12 cellular contexts compared by ENCODE assay signal in the genomic region with DNA sequence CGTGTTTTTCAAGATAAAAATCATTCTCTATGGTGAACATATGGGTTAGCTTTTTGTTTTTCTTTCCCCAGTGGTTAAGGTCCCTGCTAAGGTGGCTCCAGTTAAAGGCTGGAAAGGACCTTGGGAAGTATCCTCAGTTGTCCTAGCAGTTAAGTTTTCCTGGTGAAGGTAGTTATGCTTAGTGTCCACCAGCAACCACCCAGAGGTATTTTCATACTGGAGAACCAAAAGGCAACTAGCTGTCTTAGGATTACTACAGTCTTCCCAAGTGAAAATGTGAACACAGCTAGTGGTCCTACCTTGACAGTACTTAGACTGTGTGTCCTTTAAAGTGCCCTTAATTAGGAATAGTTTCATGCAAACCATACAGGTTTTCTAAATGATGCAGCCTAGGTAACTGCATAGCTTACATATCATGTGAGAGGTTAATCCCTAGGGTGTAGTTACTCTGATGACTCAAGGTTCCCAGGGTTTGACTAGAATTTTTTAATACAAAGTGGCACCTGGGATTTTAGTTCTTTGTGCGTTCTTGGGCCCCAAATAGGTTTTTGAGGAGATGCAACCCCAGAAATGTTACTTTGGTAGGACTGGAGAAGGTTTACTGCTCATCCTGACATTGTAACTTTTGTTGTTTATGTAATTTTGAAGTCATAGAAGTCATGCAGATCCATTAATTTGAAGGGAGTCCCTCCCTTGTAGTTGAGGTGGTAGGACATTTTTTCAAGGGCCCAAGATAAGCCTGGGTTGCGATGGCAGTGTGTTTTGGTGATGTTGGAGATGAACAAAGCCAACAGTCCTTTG. TPM values are rescaled to one million over a fixed set of nuclear protein-coding genes. Genes with fewer than 3 reads are reported as not detected.
DNase-seq lines count a peak whose midpoint lies in the region; ATAC-seq, FAIRE-seq and TF ChIP-seq lines count a peak whose summit lies in the region.
"Had no signal": no experiment of that assay in that cellular context is flagged by ENCODE, and none has a peak within 500 bp of the region (broad histone marks: within the 10 kb centered on the region; RNA-seq: fewer than 3 reads in every experiment).

No MANE protein-coding gene starts in this region.

- FAIRE-seq in A549 (lab: Jason Lieb, UNC) (no peak), keratinocyte (lab: Jason Lieb, UNC) (peak; percentile 52)

- no peaks in the 10 kb centered on the region for H3K9me3 ChIP-seq in A549
- H3K9me3 ChIP-seq in Karpas-422 (ENCODE audit: low read length), result no peaks in the 10 kb centered on the region
- no peaks in the 10 kb centered on the region for H3K9me3 ChIP-seq in SJSA1 (replicated peaks)
- H3K9me3 ChIP-seq in keratinocyte (ENCODE audit: control insufficient read depth, low read depth, low read length), result no peaks in the 10 kb centered on the region
- H3K9me3 ChIP-seq: HAP-1, Peyer's patch had no signal

- H4K20me1 ChIP-seq in Karpas-422 (ENCODE audit: insufficient read depth, low read depth, low read length) (no peaks in the 10 kb centered on the region), keratinocyte (ENCODE audit: control insufficient read depth, extremely low read depth, insufficient read depth, low read length) (no peaks in the 10 kb centered on the region)

- TF ChIP-seq EP300 in A549 (IDR thresholded peaks at IDR 0.05), result no peak

- dilution Hi-C loops in keratinocyte (cut with MboI; ENCODE audit: extremely low pct_ligation_motif_present, low sequenced_read_pairs), result no loop called here

- no peaks in the 10 kb centered on the region for H3K9me1 ChIP-seq in keratinocyte (ENCODE audit: control insufficient read depth, extremely low read depth, insufficient read depth, low read length)

- no peak for TF ChIP-seq RAD21 in A549 (conservative IDR thresholded peaks at IDR 0.05 in 1 of 2, IDR thresholded peaks at IDR 0.05 in 1 of 2)

- CTCF ChIA-PET in A549 (lab: Yijun Ruan, JAX), result interaction anchor here (1.0 to 2.2 kb wide), 5 partner anchors 10 to 445 kb away, joined by 3 to 10 read pairs (median 4); no protein-coding TSS in a partner anchor

- 60% methylated on average over 3 of the region's 3 CpGs for WGBS in A549 (ENCODE audit: missing lambda C conversion rate)

- ATAC-seq in A549 (no peak; a peak in 1 of 6 replicates), HG03135 (IDR thresholded peaks at IDR 0.05; ENCODE audit: unreplicated experiment) (no peak)
- ATAC-seq: activated CD8-positive, alpha-beta T cell treated with anti-CD3 and anti-CD28 coated beads for 36 hours had no signal

- peak overlapping the region; percentile 35; the same call in 2 of the 3 replicates for H3K4me3 ChIP-seq in A549
- no peak overlapping the region for H3K4me3 ChIP-seq in Karpas-422 (ENCODE audit: low read length)
- no peak overlapping the region for H3K4me3 ChIP-seq in SJSA1
- H3K4me3 ChIP-seq in keratinocyte (ENCODE audit: control insufficient read depth in 2 of 3, extremely low read depth in 1 of 3, insufficient read depth in 2 of 3, low read depth in 1 of 3, low read length in 3 of 3), result peak overlapping the region in 2 of 3 experiments; percentile 5 to 52
- H3K4me3 ChIP-seq: HAP-1, Peyer's patch had no signal

- no peaks in the 10 kb centered on the region for H3K9me2 ChIP-seq in Karpas-422 (replicated peaks; ENCODE audit: insufficient read depth, low read length)

- H2AFZ ChIP-seq in Karpas-422 (ENCODE audit: low read length) (no peak overlapping the region), keratinocyte (ENCODE audit: control insufficient read depth, low read length) (no peak overlapping the region)

- H3K79me2 ChIP-seq in Karpas-422 (ENCODE audit: low read length), result no peaks in the 10 kb centered on the region
- H3K79me2 ChIP-seq in keratinocyte (ENCODE audit: control insufficient read depth, insufficient read depth, low read length), result peaks cover 2% of the 10 kb centered on the region

- peak overlapping the region; percentile 84 for H3K4me2 ChIP-seq in A549
- H3K4me2 ChIP-seq in Karpas-422 (ENCODE audit: low read depth, low read length, poor library complexity, severe bottlenecking), result no peak overlapping the region
- peak overlapping the region; percentile 84 for H3K4me2 ChIP-seq in keratinocyte (ENCODE audit: control insufficient read depth, extremely low read depth, insufficient read depth, low read depth, low read length)

- H3K27me3 ChIP-seq in Karpas-422 (ENCODE audit: low read length), result no peaks in the 10 kb centered on the region
- no peaks in the 10 kb centered on the region for H3K27me3 ChIP-seq in SJSA1 (replicated peaks)
- H3K27me3 ChIP-seq in keratinocyte (ENCODE audit: control insufficient read depth, extremely low read depth, insufficient read depth, low read length), result no peaks in the 10 kb centered on the region
- H3K27me3 ChIP-seq: Peyer's patch had no signal

- H3K36me3 ChIP-seq in Karpas-422 (ENCODE audit: insufficient read depth, low read length) (no peaks in the 10 kb centered on the region), SJSA1 (no peaks in the 10 kb centered on the region), keratinocyte (ENCODE audit: control insufficient read depth in 2 of 2, extremely low read depth in 1 of 2, insufficient read depth in 2 of 2, low read length in 2 of 2) (no peaks in the 10 kb centered on the region)
- H3K36me3 ChIP-seq: HAP-1, Peyer's patch had no signal

- peak overlapping the region; percentile 37 to 71; a peak in 5 of 6 replicates for H3K27ac ChIP-seq in A549
- H3K27ac ChIP-seq in Karpas-422 (ENCODE audit: low read length), result no peak overlapping the region
- H3K27ac ChIP-seq in SJSA1, result peak overlapping the region; percentile 92
- peak overlapping the region; percentile 82 for H3K27ac ChIP-seq in keratinocyte (ENCODE audit: control insufficient read depth, insufficient read depth, low read length)
- H3K27ac ChIP-seq: Peyer's patch had no signal

- POLR2A ChIA-PET in A549 (lab: Yijun Ruan, JAX), result no interaction called here

- DNase-seq in A549 (ENCODE audit: low read depth in 1 of 2, low spot score in 1 of 2), result no peak
- DNase-seq in Karpas-422, result peak; percentile 58
- peak in 1 of 2 experiments; percentile 12 for DNase-seq in SJSA1 (ENCODE audit: low read depth in 1 of 2, low spot score in 2 of 2)
- DNase-seq in keratinocyte (ENCODE audit: low read depth, low spot score), result no peak
- DNase-seq in GF-D8 (lab: John Stamatoyannopoulos, UW), result no peak
- DNase-seq in DMS153 treated with DMSO at 0.1 percent for 48 hours (lab: John Stamatoyannopoulos, UW; ENCODE audit: unreplicated experiment), result no peak
- no peak for DNase-seq in T-helper 1 cell
- DNase-seq: activated CD8-positive, alpha-beta T cell treated with anti-CD3 and anti-CD28 coated beads for 36 hours; T-helper 9 cell had no signal

- no peak for TF ChIP-seq POLR2A in A549 (IDR thresholded peaks at IDR 0.05; ENCODE audit: low read length)

- TF ChIP-seq CTCF in A549 (IDR thresholded peaks at IDR 0.05) (no peak), keratinocyte (optimal IDR thresholded peaks at IDR 0.05 in 1 of 3, IDR thresholded peaks at IDR 0.05 in 1 of 3, conservative IDR thresholded peaks at IDR 0.05 in 1 of 3; ENCODE audit: extremely low read depth in 1 of 3, insufficient read depth in 2 of 3, low read length in 3 of 3) (no peak)

- peaks cover 43% of the 10 kb centered on the region for H3K4me1 ChIP-seq in A549
- peaks cover 9% of the 10 kb centered on the region for H3K4me1 ChIP-seq in Karpas-422 (ENCODE audit: low read length)
- H3K4me1 ChIP-seq in SJSA1 (replicated peaks), result peaks cover 25% of the 10 kb centered on the region
- H3K4me1 ChIP-seq in keratinocyte (ENCODE audit: control insufficient read depth, extremely low read depth, insufficient read depth, low read length), result peaks cover 32% of the 10 kb centered on the region
- H3K4me1 ChIP-seq: Peyer's patch had no signal

- H3K9ac ChIP-seq in Karpas-422 (ENCODE audit: low read length) (no peak overlapping the region), keratinocyte (ENCODE audit: control insufficient read depth, extremely low read depth, insufficient read depth, low read length) (peak overlapping the region; percentile 55)

RNA-seq across cellular contexts. Expression of a gene that starts 36.5 kb away (rescaled TPM):
- polyA plus RNA-seq in A549 (2011; rRNA removed) (83.5 and 91.5 TPM in 2 replicates), A549 (2017; fragmentation: RNase III; extraction: RNeasy Plus Mini Kit Qiagen cat#74134 plus additional on column Dnase treatment) (33.5 to 34.2 TPM (median 33.8 TPM) in 3 replicates), keratinocyte (33.0 to 79.1 TPM (median 45.2 TPM) in 3 replicates)
- 35.8 and 41.6 TPM in 2 replicates for polyA plus RNA-seq in A549 (2012; cell fraction: cytosol; rRNA removed)
- 42.9 and 56.6 TPM in 2 replicates for polyA plus RNA-seq in A549 (2012; cell fraction: nucleus; rRNA removed)
- polyA minus RNA-seq in A549 (2011; rRNA and poly(A)+ RNA removed), result 49.1 and 54.4 TPM in 2 replicates
- 54.4 and 67.0 TPM in 2 replicates for total RNA-seq in Karpas-422 (2014; rRNA removed; shearing (Covaris generic); ENCODE audit: low replicate concordance)
- total RNA-seq in SJSA1 (2014; rRNA removed; shearing (Covaris generic)), result 46.5 and 48.9 TPM in 2 replicates
- 115 TPM for polyA plus RNA-seq in keratinocyte (2011; ENCODE audit: low read depth)
- polyA plus RNA-seq in keratinocyte (2011; cell fraction: cytosol; rRNA removed), result 31.9 and 43.7 TPM in 2 replicates
- polyA plus RNA-seq in keratinocyte (2011; cell fraction: nucleus; rRNA removed), result 49.0 and 54.0 TPM in 2 replicates
- 29.2 and 35.9 TPM in 2 replicates for polyA plus RNA-seq in keratinocyte (2012; ENCODE audit: low replicate concordance)
- polyA minus RNA-seq in keratinocyte, result 36.3 to 49.5 TPM (median 40.4 TPM) in 3 replicates
- polyA minus RNA-seq in keratinocyte (2011; cell fraction: cytosol; rRNA and poly(A)+ RNA removed), result 23.0 TPM
- polyA minus RNA-seq in keratinocyte (2011; cell fraction: nucleus; rRNA and poly(A)+ RNA removed), result 14.6 and 19.9 TPM in 2 replicates

RNA-seq across cellular contexts. Expression of a gene that starts 36.8 kb away (rescaled TPM):
- polyA plus RNA-seq in A549 (2011; rRNA removed), result 171 and 182 TPM in 2 replicates
- 106 and 114 TPM in 2 replicates for polyA plus RNA-seq in A549 (2012; cell fraction: cytosol; rRNA removed)
- 107 and 111 TPM in 2 replicates for polyA plus RNA-seq in A549 (2012; cell fraction: nucleus; rRNA removed)
- 94.8 to 102 TPM (median 96.3 TPM) in 3 replicates for polyA plus RNA-seq in A549 (2017; fragmentation: RNase III; extraction: RNeasy Plus Mini Kit Qiagen cat#74134 plus additional on column Dnase treatment)
- polyA minus RNA-seq in A549 (2011; rRNA and poly(A)+ RNA removed), result 143 and 168 TPM in 2 replicates
- 102 and 107 TPM in 2 replicates for total RNA-seq in Karpas-422 (2014; rRNA removed; shearing (Covaris generic); ENCODE audit: low replicate concordance)
- total RNA-seq in SJSA1 (2014; rRNA removed; shearing (Covaris generic)), result 34.3 and 52.6 TPM in 2 replicates
- polyA plus RNA-seq in keratinocyte, result 160 to 210 TPM (median 203 TPM) in 3 replicates
- polyA plus RNA-seq in keratinocyte (2011; ENCODE audit: low read depth), result 113 TPM
- 114 and 158 TPM in 2 replicates for polyA plus RNA-seq in keratinocyte (2011; cell fraction: cytosol; rRNA removed)
- polyA plus RNA-seq in keratinocyte (2011; cell fraction: nucleus; rRNA removed), result 195 and 227 TPM in 2 replicates
- polyA plus RNA-seq in keratinocyte (2012; ENCODE audit: low replicate concordance), result 107 and 153 TPM in 2 replicates
- 81.6 to 167 TPM (median 162 TPM) in 3 replicates for polyA minus RNA-seq in keratinocyte
- polyA minus RNA-seq in keratinocyte (2011; cell fraction: cytosol; rRNA and poly(A)+ RNA removed), result 102 TPM
- polyA minus RNA-seq in keratinocyte (2011; cell fraction: nucleus; rRNA and poly(A)+ RNA removed), result 80.3 and 122 TPM in 2 replicates

RNA-seq across cellular contexts. Expression of a gene that starts 42.0 kb away (rescaled TPM):
- 28.3 and 35.5 TPM in 2 replicates for polyA plus RNA-seq in A549 (2011; rRNA removed)
- 25.8 and 32.2 TPM in 2 replicates for polyA plus RNA-seq in A549 (2012; cell fraction: cytosol; rRNA removed)
- polyA plus RNA-seq in A549 (2012; cell fraction: nucleus; rRNA removed), result 128 and 129 TPM in 2 replicates
- 37.5 to 43.5 TPM (median 43.5 TPM) in 3 replicates for polyA plus RNA-seq in A549 (2017; fragmentation: RNase III; extraction: RNeasy Plus Mini Kit Qiagen cat#74134 plus additional on column Dnase treatment)
- polyA minus RNA-seq in A549 (2011; rRNA and poly(A)+ RNA removed), result 65.5 and 69.8 TPM in 2 replicates
- total RNA-seq in Karpas-422 (2014; rRNA removed; shearing (Covaris generic); ENCODE audit: low replicate concordance), result 55.2 and 56.9 TPM in 2 replicates
- total RNA-seq in SJSA1 (2014; rRNA removed; shearing (Covaris generic)), result 15.5 and 34.0 TPM in 2 replicates
- polyA plus RNA-seq in keratinocyte, result 25.4 to 41.1 TPM (median 30.5 TPM) in 3 replicates
- polyA plus RNA-seq in keratinocyte (2011; ENCODE audit: low read depth), result 10.1 TPM
- 22.3 and 23.0 TPM in 2 replicates for polyA plus RNA-seq in keratinocyte (2011; cell fraction: cytosol; rRNA removed)
- polyA plus RNA-seq in keratinocyte (2011; cell fraction: nucleus; rRNA removed), result 78.4 and 94.8 TPM in 2 replicates
- polyA plus RNA-seq in keratinocyte (2012; ENCODE audit: low replicate concordance), result 22.1 and 44.4 TPM in 2 replicates
- 39.8 to 71.2 TPM (median 42.2 TPM) in 3 replicates for polyA minus RNA-seq in keratinocyte
- polyA minus RNA-seq in keratinocyte (2011; cell fraction: cytosol; rRNA and poly(A)+ RNA removed), result 19.4 TPM
- 32.3 and 42.7 TPM in 2 replicates for polyA minus RNA-seq in keratinocyte (2011; cell fraction: nucleus; rRNA and poly(A)+ RNA removed)

Comparison
In these comparisons a context has a peak if more than half of its experiments do, and no peak if none do; other contexts are left out.
1. H3K4me3 ChIP-seq: peak in A549 (single experiment) and keratinocyte (2 of 3); none in Karpas-422 (single experiment) and SJSA1 (single experiment).